In the genomic region with DNA sequence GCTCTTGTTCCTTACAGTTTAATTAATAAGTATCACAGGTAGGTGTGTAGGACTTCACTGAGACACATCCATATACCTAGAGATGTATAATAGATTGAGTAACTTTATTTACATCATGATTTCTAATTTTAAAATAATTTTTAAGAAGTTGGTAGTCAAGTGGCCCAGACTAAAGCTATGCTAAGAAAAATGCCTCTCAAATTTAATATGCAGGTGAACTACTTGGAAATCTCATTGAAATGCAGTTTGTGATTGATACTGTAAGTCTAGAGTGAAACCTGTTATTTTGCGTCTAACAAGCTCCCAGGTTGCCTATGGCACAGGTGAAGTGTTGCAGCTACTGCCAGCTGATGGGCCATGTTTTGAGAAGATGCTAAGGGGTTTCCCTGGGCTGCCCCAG, we compare ENCODE assay signal across 1 cellular context.
TF ChIP-seq lines count a peak whose summit lies in the region.

A gene (plus strand): TSS at position 301 of the 400 bp plus-strand sequence.

TF ChIP-seq in GM23338, 12 proteins besides CTCF, POLR2A, EP300 and RAD21 (continued from another document):
- TF ChIP-seq, protein P1, sequence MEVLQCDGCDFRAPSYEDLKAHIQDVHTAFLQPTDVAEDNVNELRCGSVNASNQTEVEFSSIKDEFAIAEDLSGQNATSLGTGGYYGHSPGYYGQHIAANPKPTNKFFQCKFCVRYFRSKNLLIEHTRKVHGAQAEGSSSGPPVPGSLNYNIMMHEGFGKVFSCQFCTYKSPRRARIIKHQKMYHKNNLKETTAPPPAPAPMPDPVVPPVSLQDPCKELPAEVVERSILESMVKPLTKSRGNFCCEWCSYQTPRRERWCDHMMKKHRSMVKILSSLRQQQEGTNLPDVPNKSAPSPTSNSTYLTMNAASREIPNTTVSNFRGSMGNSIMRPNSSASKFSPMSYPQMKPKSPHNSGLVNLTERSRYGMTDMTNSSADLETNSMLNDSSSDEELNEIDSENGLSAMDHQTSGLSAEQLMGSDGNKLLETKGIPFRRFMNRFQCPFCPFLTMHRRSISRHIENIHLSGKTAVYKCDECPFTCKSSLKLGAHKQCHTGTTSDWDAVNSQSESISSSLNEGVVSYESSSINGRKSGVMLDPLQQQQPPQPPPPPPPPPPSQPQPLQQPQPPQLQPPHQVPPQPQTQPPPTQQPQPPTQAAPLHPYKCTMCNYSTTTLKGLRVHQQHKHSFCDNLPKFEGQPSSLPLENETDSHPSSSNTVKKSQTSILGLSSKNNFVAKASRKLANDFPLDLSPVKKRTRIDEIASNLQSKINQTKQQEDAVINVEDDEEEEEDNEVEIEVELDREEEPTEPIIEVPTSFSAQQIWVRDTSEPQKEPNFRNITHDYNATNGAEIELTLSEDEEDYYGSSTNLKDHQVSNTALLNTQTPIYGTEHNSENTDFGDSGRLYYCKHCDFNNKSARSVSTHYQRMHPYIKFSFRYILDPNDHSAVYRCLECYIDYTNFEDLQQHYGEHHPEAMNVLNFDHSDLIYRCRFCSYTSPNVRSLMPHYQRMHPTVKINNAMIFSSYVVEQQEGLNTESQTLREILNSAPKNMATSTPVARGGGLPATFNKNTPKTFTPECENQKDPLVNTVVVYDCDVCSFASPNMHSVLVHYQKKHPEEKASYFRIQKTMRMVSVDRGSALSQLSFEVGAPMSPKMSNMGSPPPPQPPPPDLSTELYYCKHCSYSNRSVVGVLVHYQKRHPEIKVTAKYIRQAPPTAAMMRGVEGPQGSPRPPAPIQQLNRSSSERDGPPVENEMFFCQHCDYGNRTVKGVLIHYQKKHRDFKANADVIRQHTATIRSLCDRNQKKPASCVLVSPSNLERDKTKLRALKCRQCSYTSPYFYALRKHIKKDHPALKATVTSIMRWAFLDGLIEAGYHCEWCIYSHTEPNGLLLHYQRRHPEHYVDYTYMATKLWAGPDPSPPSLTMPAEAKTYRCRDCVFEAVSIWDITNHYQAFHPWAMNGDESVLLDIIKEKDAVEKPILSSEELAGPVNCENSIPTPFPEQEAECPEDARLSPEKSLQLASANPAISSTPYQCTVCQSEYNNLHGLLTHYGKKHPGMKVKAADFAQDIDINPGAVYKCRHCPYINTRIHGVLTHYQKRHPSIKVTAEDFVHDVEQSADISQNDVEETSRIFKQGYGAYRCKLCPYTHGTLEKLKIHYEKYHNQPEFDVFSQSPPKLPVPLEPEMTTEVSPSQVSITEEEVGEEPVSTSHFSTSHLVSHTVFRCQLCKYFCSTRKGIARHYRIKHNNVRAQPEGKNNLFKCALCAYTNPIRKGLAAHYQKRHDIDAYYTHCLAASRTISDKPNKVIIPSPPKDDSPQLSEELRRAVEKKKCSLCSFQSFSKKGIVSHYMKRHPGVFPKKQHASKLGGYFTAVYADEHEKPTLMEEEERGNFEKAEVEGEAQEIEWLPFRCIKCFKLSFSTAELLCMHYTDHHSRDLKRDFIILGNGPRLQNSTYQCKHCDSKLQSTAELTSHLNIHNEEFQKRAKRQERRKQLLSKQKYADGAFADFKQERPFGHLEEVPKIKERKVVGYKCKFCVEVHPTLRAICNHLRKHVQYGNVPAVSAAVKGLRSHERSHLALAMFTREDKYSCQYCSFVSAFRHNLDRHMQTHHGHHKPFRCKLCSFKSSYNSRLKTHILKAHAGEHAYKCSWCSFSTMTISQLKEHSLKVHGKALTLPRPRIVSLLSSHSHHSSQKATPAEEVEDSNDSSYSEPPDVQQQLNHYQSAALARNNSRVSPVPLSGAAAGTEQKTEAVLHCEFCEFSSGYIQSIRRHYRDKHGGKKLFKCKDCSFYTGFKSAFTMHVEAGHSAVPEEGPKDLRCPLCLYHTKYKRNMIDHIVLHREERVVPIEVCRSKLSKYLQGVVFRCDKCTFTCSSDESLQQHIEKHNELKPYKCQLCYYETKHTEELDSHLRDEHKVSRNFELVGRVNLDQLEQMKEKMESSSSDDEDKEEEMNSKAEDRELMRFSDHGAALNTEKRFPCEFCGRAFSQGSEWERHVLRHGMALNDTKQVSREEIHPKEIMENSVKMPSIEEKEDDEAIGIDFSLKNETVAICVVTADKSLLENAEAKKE (CRISPR knock-in tag; IDR thresholded peaks at IDR 0.05) = no peak
- TF ChIP-seq EZH2 (IDR thresholded peaks at IDR 0.05; ENCODE audit: low read depth, unreplicated experiment) (no peak), NANOG (IDR thresholded peaks at IDR 0.05; ENCODE audit: borderline replicate concordance) (no peak), CREB1 (CRISPR knock-in tag; IDR thresholded peaks at IDR 0.05; ENCODE audit: low read depth) (no peak)
